In genomic region chr12:23277831-23278230, GRCh38 we compare ENCODE assay signal across 26 cellular contexts.
"Had no signal": no experiment of that assay in that cellular context is flagged by ENCODE, and none has a peak within 500 bp of the region (broad histone marks: within the 10 kb centered on the region; RNA-seq: fewer than 3 reads in every experiment).

No MANE protein-coding gene starts in this region.

- DNase-seq: colonic mucosa; cortex of kidney; dermis blood vessel endothelial cell; dorsolateral prefrontal cortex; effector CD4-positive, alpha-beta T cell; effector CD8-positive, alpha-beta T cell; effector memory CD4-positive, alpha-beta T cell; effector memory CD8-positive, alpha-beta T cell; endodermal cell; erythroblast; esophagus squamous epithelium; foreskin fibroblast; foreskin melanocyte; gastrocnemius medialis; glutamatergic neuron; head of caudate nucleus; heart left ventricle; heart right ventricle had no signal

- H3K27ac ChIP-seq: colonic mucosa, coronary artery, dorsolateral prefrontal cortex, epithelial cell of prostate, esophagus muscularis mucosa, esophagus squamous epithelium, foreskin keratinocyte, gastrocnemius medialis, gastroesophageal sphincter, heart left ventricle, heart right ventricle had no signal

- H3K27me3 ChIP-seq: colonic mucosa, dorsolateral prefrontal cortex, esophagus muscularis mucosa, esophagus squamous epithelium, foreskin keratinocyte, gastrocnemius medialis, gastroesophageal sphincter, heart left ventricle, heart right ventricle had no signal

- ATAC-seq: effector memory CD8-positive, alpha-beta T cell; esophagus mucosa; gastrocnemius medialis; gastroesophageal sphincter; heart left ventricle; heart right ventricle had no signal

- H3K36me3 ChIP-seq: colonic mucosa, esophagus muscularis mucosa, esophagus squamous epithelium, gastrocnemius medialis, gastroesophageal sphincter, heart left ventricle, heart right ventricle had no signal

- H3K4me3 ChIP-seq: colonic mucosa, coronary artery, dorsolateral prefrontal cortex, esophagus muscularis mucosa, esophagus squamous epithelium, gastrocnemius medialis, gastroesophageal sphincter, heart left ventricle, heart right ventricle had no signal

- FAIRE-seq: endometrium, endothelial cell of umbilical vein had no signal

- H3K4me1 ChIP-seq: colonic mucosa, esophagus muscularis mucosa, esophagus squamous epithelium, foreskin keratinocyte, gastrocnemius medialis, gastroesophageal sphincter, heart left ventricle, heart right ventricle had no signal

- H3K9me3 ChIP-seq: colonic mucosa, esophagus muscularis mucosa, esophagus squamous epithelium, gastrocnemius medialis, gastroesophageal sphincter had no signal
